In the genomic region with DNA sequence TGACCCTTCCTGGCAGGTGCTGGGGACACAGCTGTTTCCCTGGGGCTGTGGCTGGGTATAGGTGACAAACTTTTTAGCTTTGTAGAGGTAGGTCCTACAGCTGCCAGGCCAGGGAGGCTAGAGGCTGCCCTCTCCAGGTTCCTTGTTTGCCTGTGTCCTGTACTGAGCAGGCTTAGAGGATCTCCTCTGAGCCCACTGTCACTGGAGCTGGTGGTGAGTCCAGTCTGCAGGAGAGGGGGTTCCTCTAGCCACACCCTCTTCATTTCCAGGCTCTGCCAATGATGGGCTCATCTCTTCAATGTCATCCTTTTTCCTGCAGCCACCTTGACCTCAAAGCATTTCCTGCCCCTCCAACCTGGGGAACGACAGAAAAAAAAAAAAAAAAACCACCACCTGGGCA, we compare ENCODE assay signal across 1 cellular context.
TF ChIP-seq lines count a peak whose summit lies in the region.

No MANE protein-coding gene starts in this region.

TF ChIP-seq in H1, 55 proteins besides CTCF, POLR2A, EP300 and RAD21:
- TF ChIP-seq BRCA1 (IDR thresholded peaks at IDR 0.05; ENCODE audit: low read depth, low read length): no peak
- TF ChIP-seq EZH2 (IDR thresholded peaks at IDR 0.05; ENCODE audit: low read depth, low read length, severe bottlenecking): no peak
- TF ChIP-seq SP1 (IDR thresholded peaks at IDR 0.05; ENCODE audit: low read depth, low read length): no peak
- no peak for TF ChIP-seq RBBP5 (IDR thresholded peaks at IDR 0.05; ENCODE audit: borderline replicate concordance, low read depth, low read length)
- TF ChIP-seq RNF2 (IDR thresholded peaks at IDR 0.05; ENCODE audit: borderline replicate concordance, low read depth, low read length, missing control alignments, poor library complexity, severe bottlenecking): no peak
- TF ChIP-seq RXRA (IDR thresholded peaks at IDR 0.05; ENCODE audit: insufficient read depth, low read depth, low read length): no peak
- TF ChIP-seq CBX5 (IDR thresholded peaks at IDR 0.05; ENCODE audit: low read depth, low read length): no peak
- TF ChIP-seq JUN (IDR thresholded peaks at IDR 0.05; ENCODE audit: low read depth, low read length): no peak
- TF ChIP-seq BACH1 (IDR thresholded peaks at IDR 0.05; ENCODE audit: low read length): no peak
